Comparison of ENCODE assay signal across 8 cellular contexts in genomic region chr11:66429983-66430602, GRCh38. TPM values are rescaled to one million over a fixed set of nuclear protein-coding genes. Genes with fewer than 3 reads are reported as not detected.
DNase-seq lines count a peak whose midpoint lies in the region; ATAC-seq, FAIRE-seq and TF ChIP-seq lines count a peak whose summit lies in the region.

No MANE protein-coding gene starts in this region.

- peak; percentile 58 for TF ChIP-seq CTCF in HEK293 (tag by site-specific recombination; IDR thresholded peaks at IDR 0.05)
- peak; percentile 91 to 97 (median 91) for TF ChIP-seq CTCF in H1 (IDR thresholded peaks at IDR 0.05; ENCODE audit: control extremely low read depth in 1 of 3, insufficient read depth in 1 of 3, low read depth in 1 of 3, low read length in 3 of 3)

- no peak overlapping the region for H4K91ac ChIP-seq in H1 (replicated peaks; ENCODE audit: insufficient read length, low read length)

- CTCF ChIA-PET in HEK293 (lab: Yijun Ruan, JAX): interaction anchor here (0.6 to 5.4 kb wide), 23 partner anchors 9 to 392 kb away, joined by 3 to 79 read pairs (median 6); partner anchors contain the start of genes NPAS4 and SLC29A2
- CTCF ChIA-PET in H1 (lab: Charles Lee; ENCODE audit: partially characterized antibody): interaction anchor here (0.6 to 13.7 kb wide), 26 partner anchors 9 to 767 kb away, joined by 3 to 259 read pairs (median 4); partner anchors contain the start of genes BRMS1, MRPL11 and NPAS4

- H2BK20ac ChIP-seq in H1 (ENCODE audit: low read length): no peak overlapping the region

- no peak overlapping the region for H3K56ac ChIP-seq in H1 (replicated peaks; ENCODE audit: insufficient read length, low read depth, low read length)

- no peaks in the 10 kb centered on the region for H3K4me1 ChIP-seq in HEK293 (ENCODE audit: control insufficient read depth, insufficient read depth, low read length)
- H3K4me1 ChIP-seq in H1 (replicated peaks in 1 of 4; ENCODE audit: control insufficient read depth in 3 of 4, insufficient read depth in 4 of 4, low read length in 3 of 4): no peaks in the 10 kb centered on the region

- H3K79me2 ChIP-seq in H1 (ENCODE audit: control insufficient read depth in 1 of 2, insufficient read depth in 2 of 2, low read length in 2 of 2): no peaks in the 10 kb centered on the region

- H3K79me1 ChIP-seq in H1 (ENCODE audit: low read depth, low read length): no peaks in the 10 kb centered on the region

- TF ChIP-seq RAD21 in H1 (IDR thresholded peaks at IDR 0.05 in 1 of 2, conservative IDR thresholded peaks at IDR 0.05 in 1 of 2; ENCODE audit: low read depth in 2 of 2, low read length in 2 of 2): peak; percentile 91 to 94

- H3K23me2 ChIP-seq in H1 (ENCODE audit: low read depth, low read length): no peaks in the 10 kb centered on the region

- H2BK12ac ChIP-seq in H1 (ENCODE audit: low read depth, low read length): no peak overlapping the region

- H3K9me3 ChIP-seq in HEK293 (ENCODE audit: control insufficient read depth, insufficient read depth, low read depth, low read length) (no peaks in the 10 kb centered on the region), H1 (ENCODE audit: insufficient read depth in 2 of 2, low read depth in 1 of 2, low read length in 1 of 2) (no peaks in the 10 kb centered on the region)

- no peak for ATAC-seq in HG02885 (IDR thresholded peaks at IDR 0.05; ENCODE audit: poor library complexity, unreplicated experiment)

- no peak overlapping the region for H3K4ac ChIP-seq in H1 (replicated peaks; ENCODE audit: insufficient read length, low read depth, low read length)

- 29% methylated on average over 9 of the region's 9 CpGs; no CpG with 5 or more reads in 1 of the 2 experiments for WGBS in H1 (ENCODE audit: extremely low coverage in 1 of 2, insufficient coverage in 1 of 2, insufficient read length in 1 of 2, insufficient replicate concordance in 2 of 2, low coverage in 1 of 2, low lambda C conversion rate in 2 of 2, missing lambda C conversion rate in 1 of 2), 2 experiments

- DNase-seq in AML-193 (lab: John Stamatoyannopoulos, UW): peak; percentile 38 to 59
- DNase-seq in NCI-H82 treated with DMSO at 0.1 percent for 48 hours (lab: John Stamatoyannopoulos, UW; ENCODE audit: unreplicated experiment): peak; percentile 29
- peak; percentile 49 to 62 for DNase-seq in activated CD8-positive, alpha-beta memory T cell treated with anti-CD3 and anti-CD28 coated beads for 1 hour (ENCODE audit: extremely low read depth in 1 of 2, low read depth in 1 of 2)
- DNase-seq in H1 (ENCODE audit: low read depth in 1 of 2, low spot score in 2 of 2): peak; percentile 29 to 91
- DNase-seq in middle frontal gyrus (ENCODE audit: extremely low spot score, low spot score): peak; percentile 49
- peak; percentile 49 to 65 for DNase-seq in stimulated activated CD8-positive, alpha-beta memory T cell treated with anti-CD3 and anti-CD28 coated beads, Interleukin-4, amount 100 ng/mL, for 4 hours (ENCODE audit: low read depth in 2 of 2, low spot score in 1 of 2)

- H3K9ac ChIP-seq in H1 (replicated peaks in 1 of 4; ENCODE audit: extremely low read depth in 1 of 4, low read depth in 3 of 4, low read length in 3 of 4): no peak overlapping the region

- H3K14ac ChIP-seq in H1 (ENCODE audit: insufficient read length): no peak overlapping the region

- no peak overlapping the region for H3K4me2 ChIP-seq in H1 (ENCODE audit: insufficient read depth in 1 of 2, low read depth in 2 of 2, low read length in 2 of 2)

- no peaks in the 10 kb centered on the region; a peak in 1 of 7 replicates for H3K27me3 ChIP-seq in H1 (replicated peaks in 1 of 4; ENCODE audit: control insufficient read depth in 3 of 4, extremely low read depth in 1 of 4, insufficient read depth in 3 of 4, low read length in 3 of 4)

- FAIRE-seq in H1 (lab: Jason Lieb, UNC): peak; percentile 62

- POLR2A ChIA-PET in HEK293 (lab: Yijun Ruan, JAX) (interaction anchor here (1.8 kb wide), 1 partner anchor 21 kb away, joined by 4 read pairs; no protein-coding TSS in a partner anchor), H1 (lab: Charles Lee; ENCODE audit: partially characterized antibody) (interaction anchor here (0.7 to 1.3 kb wide), 3 partner anchors 9 to 19 kb away, joined by 3 to 4 read pairs (median 4); partner anchors contain the start of gene MRPL11)

- H4K5ac ChIP-seq in H1 (ENCODE audit: insufficient read length, low read depth, low read length): no peak overlapping the region

- H3K4me3 ChIP-seq in HEK293 (ENCODE audit: low read depth, low read length) (no peak overlapping the region), H1 (ENCODE audit: extremely low read depth in 1 of 4, insufficient read depth in 2 of 4, low read depth in 3 of 4, low read length in 4 of 4) (no peak overlapping the region)

- no peak overlapping the region for H4K8ac ChIP-seq in H1 (ENCODE audit: extremely low read depth, insufficient read depth, low read length)

- H2BK5ac ChIP-seq in H1 (ENCODE audit: low read depth, low read length): no peak overlapping the region

- H2AFZ ChIP-seq in H1 (ENCODE audit: low read length): no peak overlapping the region

- no peak overlapping the region for H2BK120ac ChIP-seq in H1 (replicated peaks; ENCODE audit: low read depth, low read length)

- H3K18ac ChIP-seq in H1 (ENCODE audit: extremely low read depth, low read length): no peak overlapping the region

- H3K36me3 ChIP-seq in HEK293 (ENCODE audit: control insufficient read depth in 2 of 2, insufficient read depth in 1 of 2, low read length in 2 of 2): peaks cover 0 to 5% of the 10 kb centered on the region in 2 experiments; a peak in 2 of 3 replicates
- peaks cover 0 to 3% (median 1%) of the 10 kb centered on the region in 4 experiments; a peak in 5 of 8 replicates for H3K36me3 ChIP-seq in H1 (ENCODE audit: control insufficient read depth in 2 of 4, insufficient read depth in 4 of 4, low read length in 3 of 4)

- H2AK5ac ChIP-seq in H1 (ENCODE audit: low read depth, low read length): no peak overlapping the region

- H4K20me1 ChIP-seq in H1 (replicated peaks in 1 of 2; ENCODE audit: control insufficient read depth in 1 of 2, insufficient read depth in 2 of 2, low read length in 2 of 2): peaks cover 0 to under 1% of the 10 kb centered on the region in 2 experiments

- H3K23ac ChIP-seq in H1 (ENCODE audit: insufficient read length): no peak overlapping the region

- no peak for TF ChIP-seq EP300 in H1 (IDR thresholded peaks at IDR 0.05; ENCODE audit: borderline replicate concordance in 1 of 2, low read depth in 2 of 2, low read length in 2 of 2)

- no peak overlapping the region for H2BK15ac ChIP-seq in H1 (ENCODE audit: low read length)

- no peak for TF ChIP-seq POLR2A in H1 (IDR thresholded peaks at IDR 0.05; ENCODE audit: control extremely low read depth in 1 of 2, low read depth in 2 of 2, low read length in 2 of 2)

- H3K27ac ChIP-seq in HEK293 (ENCODE audit: extremely low read depth, low read depth, low read length): no peak overlapping the region
- H3K27ac ChIP-seq in H1 (ENCODE audit: low read depth, low read length): no peak overlapping the region

RNA-seq across cellular contexts. Expression of gene MRPL11, which starts 8.6 kb away (rescaled TPM):
- 141 and 152 TPM in 2 replicates for total RNA-seq in H1 (2021; fragmentation: NEBNext Ultra II Directional; extraction: Animal tissue kit (Norgen Biotek cat#: 25700))
- 105 and 106 TPM in 2 replicates for polyA plus RNA-seq in H1 (2011; rRNA removed)
- 116 TPM for polyA plus RNA-seq in H1 (2011; cell fraction: cytosol; rRNA removed)
- 102 TPM for polyA plus RNA-seq in H1 (2011; cell fraction: nucleus; rRNA removed)
- 161 to 181 TPM (median 177 TPM) in 4 replicates for polyA plus RNA-seq in H1 (2012, experiment 1 of 2)
- polyA plus RNA-seq in H1 (2012, experiment 2 of 2): 290 TPM
- 187 TPM for polyA plus RNA-seq in H1 (2013, experiment 1 of 2)
- polyA plus RNA-seq in H1 (2013, experiment 2 of 2): 199 TPM
- 45.4 and 61.3 TPM in 2 replicates for polyA minus RNA-seq in H1 (2011; rRNA and poly(A)+ RNA removed)
- 31.3 TPM for polyA minus RNA-seq in H1 (2011; cell fraction: cytosol; rRNA and poly(A)+ RNA removed)
- polyA minus RNA-seq in H1 (2011; cell fraction: nucleus; rRNA and poly(A)+ RNA removed): 11.6 TPM

RNA-seq across cellular contexts. Expression of gene NPAS4, which starts 9.3 kb away (rescaled TPM):
- 0.88 and 0.99 TPM in 2 replicates for total RNA-seq in H1 (2021; fragmentation: NEBNext Ultra II Directional; extraction: Animal tissue kit (Norgen Biotek cat#: 25700))
- polyA plus RNA-seq in H1 (2011; rRNA removed): 0.73 and 0.77 TPM in 2 replicates
- polyA plus RNA-seq in H1 (2011; cell fraction: cytosol; rRNA removed): 0.54 TPM
- 2.0 TPM for polyA plus RNA-seq in H1 (2011; cell fraction: nucleus; rRNA removed)
- polyA plus RNA-seq in H1 (2012, experiment 1 of 2): 0.58 to 1.2 TPM (median 0.85 TPM) in 4 replicates
- polyA plus RNA-seq in H1 (2012, experiment 2 of 2): 0.28 TPM
- 0.24 TPM for polyA plus RNA-seq in H1 (2013, experiment 1 of 2)
- polyA plus RNA-seq in H1 (2013, experiment 2 of 2): 0.18 TPM
- polyA minus RNA-seq in H1 (2011; rRNA and poly(A)+ RNA removed): 0.12 and 0.66 TPM in 2 replicates
- 0.44 TPM for polyA minus RNA-seq in H1 (2011; cell fraction: cytosol; rRNA and poly(A)+ RNA removed)
- 0.40 TPM for polyA minus RNA-seq in H1 (2011; cell fraction: nucleus; rRNA and poly(A)+ RNA removed)

RNA-seq across cellular contexts. Expression of gene PELI3, which starts 36.6 kb away (rescaled TPM):
- 7.6 TPM in 2 replicates for total RNA-seq in H1 (2021; fragmentation: NEBNext Ultra II Directional; extraction: Animal tissue kit (Norgen Biotek cat#: 25700))
- 5.2 and 7.6 TPM in 2 replicates for polyA plus RNA-seq in H1 (2011; rRNA removed)
- 5.3 TPM for polyA plus RNA-seq in H1 (2011; cell fraction: cytosol; rRNA removed)
- polyA plus RNA-seq in H1 (2011; cell fraction: nucleus; rRNA removed): 9.8 TPM
- 3.7 to 8.0 TPM (median 5.7 TPM) in 4 replicates for polyA plus RNA-seq in H1 (2012, experiment 1 of 2)
- polyA plus RNA-seq in H1 (2012, experiment 2 of 2): 5.6 TPM
- 3.1 TPM for polyA plus RNA-seq in H1 (2013, experiment 1 of 2)
- polyA plus RNA-seq in H1 (2013, experiment 2 of 2): 3.5 TPM
- polyA minus RNA-seq in H1 (2011; rRNA and poly(A)+ RNA removed): 7.4 and 11.2 TPM in 2 replicates
- 6.5 TPM for polyA minus RNA-seq in H1 (2011; cell fraction: cytosol; rRNA and poly(A)+ RNA removed)
- polyA minus RNA-seq in H1 (2011; cell fraction: nucleus; rRNA and poly(A)+ RNA removed): 18.7 TPM

RNA-seq across cellular contexts. Expression of gene DPP3, which starts 50.1 kb away (rescaled TPM):
- 82.7 and 86.4 TPM in 2 replicates for total RNA-seq in H1 (2021; fragmentation: NEBNext Ultra II Directional; extraction: Animal tissue kit (Norgen Biotek cat#: 25700))
- polyA plus RNA-seq in H1 (2011; rRNA removed): 75.1 and 90.6 TPM in 2 replicates
- polyA plus RNA-seq in H1 (2011; cell fraction: cytosol; rRNA removed): 78.8 TPM
- polyA plus RNA-seq in H1 (2011; cell fraction: nucleus; rRNA removed): 231 TPM
- polyA plus RNA-seq in H1 (2012, experiment 1 of 2): 67.1 to 86.6 TPM (median 82.3 TPM) in 4 replicates
- polyA plus RNA-seq in H1 (2012, experiment 2 of 2): 84.4 TPM
- polyA plus RNA-seq in H1 (2013, experiment 1 of 2): 35.6 TPM
- polyA plus RNA-seq in H1 (2013, experiment 2 of 2): 33.7 TPM
- 126 TPM in 2 replicates for polyA minus RNA-seq in H1 (2011; rRNA and poly(A)+ RNA removed)
- 122 TPM for polyA minus RNA-seq in H1 (2011; cell fraction: cytosol; rRNA and poly(A)+ RNA removed)
- 94.0 TPM for polyA minus RNA-seq in H1 (2011; cell fraction: nucleus; rRNA and poly(A)+ RNA removed)

RNA-seq across cellular contexts. Expression of gene SLC29A2, which starts 58.5 kb away (rescaled TPM):
- total RNA-seq in H1 (2021; fragmentation: NEBNext Ultra II Directional; extraction: Animal tissue kit (Norgen Biotek cat#: 25700)): 29.3 and 32.4 TPM in 2 replicates
- 31.6 and 42.0 TPM in 2 replicates for polyA plus RNA-seq in H1 (2011; rRNA removed)
- 23.1 TPM for polyA plus RNA-seq in H1 (2011; cell fraction: cytosol; rRNA removed)
- 104 TPM for polyA plus RNA-seq in H1 (2011; cell fraction: nucleus; rRNA removed)
- polyA plus RNA-seq in H1 (2012, experiment 1 of 2): 29.3 to 42.0 TPM (median 39.3 TPM) in 4 replicates
- 33.0 TPM for polyA plus RNA-seq in H1 (2012, experiment 2 of 2)
- 40.7 TPM for polyA plus RNA-seq in H1 (2013, experiment 1 of 2)
- polyA plus RNA-seq in H1 (2013, experiment 2 of 2): 42.8 TPM
- polyA minus RNA-seq in H1 (2011; rRNA and poly(A)+ RNA removed): 16.4 and 20.7 TPM in 2 replicates
- polyA minus RNA-seq in H1 (2011; cell fraction: cytosol; rRNA and poly(A)+ RNA removed): 18.6 TPM
- 25.3 TPM for polyA minus RNA-seq in H1 (2011; cell fraction: nucleus; rRNA and poly(A)+ RNA removed)
